Comparison of ENCODE assay signal across 23 cellular contexts in the genomic region with DNA sequence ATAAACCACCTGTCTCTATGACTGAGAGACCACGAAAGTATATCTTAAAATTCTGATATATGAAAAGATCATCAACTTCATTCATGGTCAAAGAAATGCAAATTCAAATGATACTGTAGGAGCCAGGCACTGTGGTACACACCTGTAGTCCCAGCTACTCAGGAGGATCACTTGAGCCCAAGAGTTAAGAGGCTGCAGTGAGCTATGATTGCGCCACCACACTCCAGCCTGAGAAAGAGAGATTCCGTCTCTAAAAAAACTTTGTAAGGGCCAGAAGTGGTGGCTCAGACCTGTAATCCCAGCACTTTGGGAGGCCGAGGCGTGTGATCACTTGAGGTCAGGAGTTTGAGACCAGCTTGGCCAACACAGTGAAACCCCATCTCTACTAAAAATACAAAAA.
"Had no signal": no experiment of that assay in that cellular context is flagged by ENCODE, and none has a peak within 500 bp of the region (broad histone marks: within the 10 kb centered on the region; RNA-seq: fewer than 3 reads in every experiment).

No MANE protein-coding gene starts in this region.

- H3K4me3 ChIP-seq: heart left ventricle, mucosa of descending colon, ovary, right atrium auricular region, skin epidermis, stomach, testis, thyroid gland, vagina had no signal

- ATAC-seq: heart left ventricle; left lobe of liver; mucosa of descending colon; naive thymus-derived CD4-positive, alpha-beta T cell; natural killer cell treated with Interleukin-12 subunit alpha and Interleukin-12 subunit beta and Interleukin-15 and Interleukin-18, amount 100 ng/mL, for 72 hours; sciatic nerve; stimulated activated naive B cell treated with anti-CD40 and anti-IgM and Interleukin-4, amounts not matched to agents 10 μg/mL and 1 μg/mL and 100 μg/mL, for 72 hours; stimulated activated naive CD8-positive, alpha-beta T cell treated with anti-CD3 and anti-CD28 coated beads, Interleukin-15, Interleukin-2, amounts not matched to agents 100 U/mL and 50 U/mL, for 24 hours had no signal

- H3K9me3 ChIP-seq: heart left ventricle, mucosa of descending colon, ovary, right atrium auricular region, stomach, testis, thyroid gland, vagina had no signal

- H3K27ac ChIP-seq: heart left ventricle, ovary, right atrium auricular region, skin epidermis, stomach, testis, thyroid gland, vagina had no signal

- H3K4me1 ChIP-seq: right atrium auricular region, testis, vagina had no signal

- H3K36me3 ChIP-seq: heart left ventricle, ovary, right atrium auricular region, stomach, thyroid gland, vagina had no signal

- H3K27me3 ChIP-seq: heart left ventricle, ovary, right atrium auricular region, stomach, testis, thyroid gland, vagina had no signal

- DNase-seq: heart left ventricle; hypothalamus; islet precursor cell; midbrain; mucosa of descending colon; naive thymus-derived CD4-positive, alpha-beta T cell; ovary; stimulated activated CD4-positive, alpha-beta T cell treated with anti-CD3 and anti-CD28 coated beads, Interleukin-12 subunit alpha, Interleukin-12 subunit beta, amount 100 ng/mL, for 4 hours; stimulated activated CD4-positive, alpha-beta T cell treated with anti-CD3 and anti-CD28 coated beads, Interleukin-15, amount 100 ng/mL, for 24 hours; stimulated activated CD4-positive, alpha-beta T cell treated with anti-CD3 and anti-CD28 coated beads, Interleukin-2, amount 100 ng/mL, for 24 hours; stimulated activated CD4-positive, alpha-beta T cell treated with anti-CD3 and anti-CD28 coated beads, Interleukin-4, amount 100 ng/mL, for 1 hour; stimulated activated naive B cell treated with anti-CD40 and anti-IgM and Interleukin-4, amounts not matched to agents 10 μg/mL and 1 μg/mL and 100 μg/mL, for 72 hours; stimulated activated naive CD8-positive, alpha-beta T cell treated with anti-CD3 and anti-CD28 coated beads, Interleukin-15, Interleukin-2, amounts not matched to agents 100 U/mL and 50 U/mL, for 24 hours; stomach; testis; thyroid gland; trophoblast cell had no signal
